9 cellular contexts compared by ENCODE assay signal in the genomic region with DNA sequence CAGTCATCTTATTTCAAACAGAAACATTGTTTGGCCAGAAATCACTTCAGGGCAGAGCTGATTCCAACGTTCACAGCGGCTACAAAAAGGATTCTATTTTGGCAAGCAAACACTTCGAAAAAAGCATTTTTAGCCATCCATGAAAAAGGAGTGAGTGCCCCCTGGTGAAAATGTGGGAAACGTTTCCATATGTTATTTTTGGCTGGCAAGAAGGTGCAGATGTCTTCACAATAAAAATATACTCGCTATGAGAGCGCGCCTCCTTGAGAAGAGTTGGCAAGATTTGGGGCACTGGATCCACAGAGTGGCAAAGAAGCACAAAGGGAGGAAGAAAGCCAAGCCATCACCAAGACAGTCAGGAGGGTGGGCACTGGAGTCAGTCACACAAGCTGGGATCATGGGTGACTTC.
DNase-seq lines count a peak whose midpoint lies in the region; ATAC-seq and TF ChIP-seq lines count a peak whose summit lies in the region.
"Had no signal": no experiment of that assay in that cellular context is flagged by ENCODE, and none has a peak within 500 bp of the region (broad histone marks: within the 10 kb centered on the region; RNA-seq: fewer than 3 reads in every experiment).

No MANE protein-coding gene starts in this region.

- H3K9me2 ChIP-seq in GM23338 (ENCODE audit: insufficient read depth) = no peaks in the 10 kb centered on the region

- H2AFZ ChIP-seq in GM23338 = peak overlapping the region; percentile 53

- no peak overlapping the region for H3K4me3 ChIP-seq in GM23338

- H3K36me3 ChIP-seq in GM23338 (ENCODE audit: insufficient read depth) = no peaks in the 10 kb centered on the region
- H3K36me3 ChIP-seq: neutrophil had no signal

- H3K79me2 ChIP-seq in GM23338 (replicated peaks; ENCODE audit: insufficient read depth) = no peaks in the 10 kb centered on the region

- peak; percentile 72 to 74 for TF ChIP-seq CTCF in GM23338 (conservative IDR thresholded peaks at IDR 0.05; ENCODE audit: low read depth in 2 of 2)
- peak; percentile 72 for TF ChIP-seq CTCF in neural crest cell (conservative IDR thresholded peaks at IDR 0.05)

- H3K27ac Mint-ChIP-seq in GM23338 (no peak overlapping the region), neural crest cell (ENCODE audit: unreplicated experiment) (no peak overlapping the region)
- H3K27ac Mint-ChIP-seq in effector memory CD8-positive, alpha-beta T cell = no peak overlapping the region

- no peaks in the 10 kb centered on the region for H3K36me3 Mint-ChIP-seq in GM23338 (ENCODE audit: low read depth)
- H3K36me3 Mint-ChIP-seq in neural crest cell (ENCODE audit: low read depth) = no peaks in the 10 kb centered on the region
- H3K36me3 Mint-ChIP-seq in effector memory CD8-positive, alpha-beta T cell (ENCODE audit: insufficient read depth) = no peaks in the 10 kb centered on the region

- H3K4me2 ChIP-seq in GM23338 = no peak overlapping the region

- H3K27me3 Mint-ChIP-seq in GM23338 (ENCODE audit: insufficient read depth, low read depth, poor library complexity) = no peaks in the 10 kb centered on the region
- H3K27me3 Mint-ChIP-seq in neural crest cell (ENCODE audit: low read depth) = no peaks in the 10 kb centered on the region
- peaks cover 0 to 16% of the 10 kb centered on the region in 2 donors for H3K27me3 Mint-ChIP-seq in effector memory CD8-positive, alpha-beta T cell

- H3K27me3 ChIP-seq in GM23338 (ENCODE audit: insufficient read depth) = no peaks in the 10 kb centered on the region
- H3K27me3 ChIP-seq: neutrophil had no signal

- no peaks in the 10 kb centered on the region for H4K20me1 ChIP-seq in GM23338 (replicated peaks; ENCODE audit: insufficient read depth)

- peaks cover 12% of the 10 kb centered on the region; the same call in 2 of the 3 replicates for H3K4me1 Mint-ChIP-seq in GM23338
- peaks cover 8% of the 10 kb centered on the region for H3K4me1 Mint-ChIP-seq in neural crest cell
- H3K4me1 Mint-ChIP-seq in effector memory CD8-positive, alpha-beta T cell (ENCODE audit: low read depth in 2 of 2) = no peaks in the 10 kb centered on the region

- H3K4me3 Mint-ChIP-seq in GM23338 (no peak overlapping the region), neural crest cell (no peak overlapping the region)
- H3K4me3 Mint-ChIP-seq in effector memory CD8-positive, alpha-beta T cell = no peak overlapping the region

- DNase-seq in GM23338 (ENCODE audit: low spot score) = peak; percentile 71
- DNase-seq in NCI-H345 (lab: John Stamatoyannopoulos, UW) = peak; percentile 12
- peak; percentile 4 to 36 for DNase-seq in dermis microvascular lymphatic vessel endothelial cell (ENCODE audit: low read depth in 2 of 2)
- peak; percentile 35 for DNase-seq in neural crest cell (ENCODE audit: low read depth, low spot score)
- DNase-seq in SKM-1 (lab: John Stamatoyannopoulos, UW; ENCODE audit: unreplicated experiment) = no peak
- DNase-seq in effector memory CD8-positive, alpha-beta T cell = no peak
- DNase-seq in activated CD4-positive, CD25-positive, alpha-beta regulatory T cell treated with anti-CD3 and anti-CD28 coated beads, Interleukin-2, amount 50 U/mL, for 72 hours = no peak

- no peaks in the 10 kb centered on the region for H3K9me3 Mint-ChIP-seq in GM23338
- H3K9me3 Mint-ChIP-seq in neural crest cell = no peaks in the 10 kb centered on the region
- no peaks in the 10 kb centered on the region for H3K9me3 Mint-ChIP-seq in effector memory CD8-positive, alpha-beta T cell

- peaks cover 19% of the 10 kb centered on the region for H3K4me1 ChIP-seq in GM23338 (ENCODE audit: insufficient read depth)

- ATAC-seq in GM23338 = no peak
- ATAC-seq in effector memory CD8-positive, alpha-beta T cell (replicated peaks) = no peak
- ATAC-seq in HG02852 (IDR thresholded peaks at IDR 0.05; ENCODE audit: unreplicated experiment) = no peak

- no peak overlapping the region for H3K27ac ChIP-seq in GM23338 (ENCODE audit: low read depth)
- H3K27ac ChIP-seq: neutrophil had no signal

- H3F3A ChIP-seq in GM23338 (replicated peaks; ENCODE audit: low read depth) = no peaks in the 10 kb centered on the region

TF ChIP-seq in GM23338, 12 proteins besides CTCF, POLR2A, EP300 and RAD21 (continues in another document):
- TF ChIP-seq STAT1 (IDR thresholded peaks at IDR 0.05; ENCODE audit: unreplicated experiment) (no peak), NANOG (IDR thresholded peaks at IDR 0.05; ENCODE audit: borderline replicate concordance) (no peak), ZNF114 (CRISPR knock-in tag; IDR thresholded peaks at IDR 0.05) (no peak), EZH2phosphoT487 (IDR thresholded peaks at IDR 0.05; ENCODE audit: unreplicated experiment) (no peak)
- TF ChIP-seq, protein P1, sequence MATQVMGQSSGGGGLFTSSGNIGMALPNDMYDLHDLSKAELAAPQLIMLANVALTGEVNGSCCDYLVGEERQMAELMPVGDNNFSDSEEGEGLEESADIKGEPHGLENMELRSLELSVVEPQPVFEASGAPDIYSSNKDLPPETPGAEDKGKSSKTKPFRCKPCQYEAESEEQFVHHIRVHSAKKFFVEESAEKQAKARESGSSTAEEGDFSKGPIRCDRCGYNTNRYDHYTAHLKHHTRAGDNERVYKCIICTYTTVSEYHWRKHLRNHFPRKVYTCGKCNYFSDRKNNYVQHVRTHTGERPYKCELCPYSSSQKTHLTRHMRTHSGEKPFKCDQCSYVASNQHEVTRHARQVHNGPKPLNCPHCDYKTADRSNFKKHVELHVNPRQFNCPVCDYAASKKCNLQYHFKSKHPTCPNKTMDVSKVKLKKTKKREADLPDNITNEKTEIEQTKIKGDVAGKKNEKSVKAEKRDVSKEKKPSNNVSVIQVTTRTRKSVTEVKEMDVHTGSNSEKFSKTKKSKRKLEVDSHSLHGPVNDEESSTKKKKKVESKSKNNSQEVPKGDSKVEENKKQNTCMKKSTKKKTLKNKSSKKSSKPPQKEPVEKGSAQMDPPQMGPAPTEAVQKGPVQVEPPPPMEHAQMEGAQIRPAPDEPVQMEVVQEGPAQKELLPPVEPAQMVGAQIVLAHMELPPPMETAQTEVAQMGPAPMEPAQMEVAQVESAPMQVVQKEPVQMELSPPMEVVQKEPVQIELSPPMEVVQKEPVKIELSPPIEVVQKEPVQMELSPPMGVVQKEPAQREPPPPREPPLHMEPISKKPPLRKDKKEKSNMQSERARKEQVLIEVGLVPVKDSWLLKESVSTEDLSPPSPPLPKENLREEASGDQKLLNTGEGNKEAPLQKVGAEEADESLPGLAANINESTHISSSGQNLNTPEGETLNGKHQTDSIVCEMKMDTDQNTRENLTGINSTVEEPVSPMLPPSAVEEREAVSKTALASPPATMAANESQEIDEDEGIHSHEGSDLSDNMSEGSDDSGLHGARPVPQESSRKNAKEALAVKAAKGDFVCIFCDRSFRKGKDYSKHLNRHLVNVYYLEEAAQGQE (IDR thresholded peaks at IDR 0.05; ENCODE audit: unreplicated experiment) = no peak
- TF ChIP-seq, protein P2, sequence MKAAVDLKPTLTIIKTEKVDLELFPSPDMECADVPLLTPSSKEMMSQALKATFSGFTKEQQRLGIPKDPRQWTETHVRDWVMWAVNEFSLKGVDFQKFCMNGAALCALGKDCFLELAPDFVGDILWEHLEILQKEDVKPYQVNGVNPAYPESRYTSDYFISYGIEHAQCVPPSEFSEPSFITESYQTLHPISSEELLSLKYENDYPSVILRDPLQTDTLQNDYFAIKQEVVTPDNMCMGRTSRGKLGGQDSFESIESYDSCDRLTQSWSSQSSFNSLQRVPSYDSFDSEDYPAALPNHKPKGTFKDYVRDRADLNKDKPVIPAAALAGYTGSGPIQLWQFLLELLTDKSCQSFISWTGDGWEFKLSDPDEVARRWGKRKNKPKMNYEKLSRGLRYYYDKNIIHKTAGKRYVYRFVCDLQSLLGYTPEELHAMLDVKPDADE (IDR thresholded peaks at IDR 0.05) = no peak

Comparison
In these comparisons a context has a peak if more than half of its experiments do, and no peak if none do; other contexts are left out.
1. DNase-seq: peak in GM23338 (single experiment), NCI-H345 (single experiment), dermis microvascular lymphatic vessel endothelial cell (2 of 2) and neural crest cell (single experiment); none in SKM-1 (single experiment), effector memory CD8-positive, alpha-beta T cell (0 of 3) and activated CD4-positive, CD25-positive, alpha-beta regulatory T cell treated with anti-CD3 and anti-CD28 coated beads, Interleukin-2, amount 50 U/mL, for 72 hours (single experiment).